ENCODE assay signal across 9 cellular contexts in genomic region chr4:76546282-76547166, GRCh38.
A peak's percentile ranks its signal among the peaks of the same experiment; 100 is the strongest.
DNase-seq lines count a peak whose midpoint lies in the region; ATAC-seq, FAIRE-seq and TF ChIP-seq lines count a peak whose summit lies in the region.
"Had no signal": no experiment of that assay in that cellular context is flagged by ENCODE, and none has a peak within 500 bp of the region (broad histone marks: within the 10 kb centered on the region; RNA-seq: fewer than 3 reads in every experiment).

No MANE protein-coding gene starts in this region.

- peaks cover 12% of the 10 kb centered on the region for H3K4me1 Mint-ChIP-seq in activated CD8-positive, alpha-beta T cell treated with anti-CD3 and anti-CD28 coated beads for 36 hours (ENCODE audit: low read depth)

- H3K27me3 Mint-ChIP-seq in activated CD8-positive, alpha-beta T cell treated with anti-CD3 and anti-CD28 coated beads for 36 hours, result peaks cover 4% of the 10 kb centered on the region

- DNase-seq in H4 (ENCODE audit: low spot score) (peak; percentile 92), RCC 7860 (ENCODE audit: low spot score) (peak; percentile 72), fibroblast of peridontal ligament (ENCODE audit: extremely low read depth) (peak; percentile 88), retina (peak; percentile 43), NCI-H2081 (lab: John Stamatoyannopoulos, UW) (no peak), NCI-H1436 (lab: John Stamatoyannopoulos, UW) (no peak)
- no peak for DNase-seq in activated CD8-positive, alpha-beta T cell treated with anti-CD3 and anti-CD28 coated beads for 36 hours
- DNase-seq: NCI-H1436 treated with DMSO at 0.1 percent for 48 hours had no signal

- ATAC-seq in activated CD8-positive, alpha-beta T cell treated with anti-CD3 and anti-CD28 coated beads for 36 hours, result no peak
- no peak for ATAC-seq in HG03571 (IDR thresholded peaks at IDR 0.05; ENCODE audit: unreplicated experiment)

- no peaks in the 10 kb centered on the region for H3K9me3 Mint-ChIP-seq in activated CD8-positive, alpha-beta T cell treated with anti-CD3 and anti-CD28 coated beads for 36 hours

- TF ChIP-seq CTCF in activated CD8-positive, alpha-beta T cell treated with anti-CD3 and anti-CD28 coated beads for 36 hours (IDR thresholded peaks at IDR 0.05), result no peak

- H3K36me3 Mint-ChIP-seq in activated CD8-positive, alpha-beta T cell treated with anti-CD3 and anti-CD28 coated beads for 36 hours (ENCODE audit: low read depth), result no peaks in the 10 kb centered on the region

- FAIRE-seq in RCC 7860 (lab: Jason Lieb, UNC), result peak; percentile 84

- H3K4me3 Mint-ChIP-seq in activated CD8-positive, alpha-beta T cell treated with anti-CD3 and anti-CD28 coated beads for 36 hours, result no peak overlapping the region

- H3K27ac Mint-ChIP-seq in activated CD8-positive, alpha-beta T cell treated with anti-CD3 and anti-CD28 coated beads for 36 hours, result no peak overlapping the region

- intact Hi-C loops in activated CD8-positive, alpha-beta T cell treated with anti-CD3 and anti-CD28 coated beads for 36 hours (cut with micrococcal nuclease), result no loop called here

- CTCF ChIA-PET in activated CD8-positive, alpha-beta T cell treated with anti-CD3 and anti-CD28 coated beads for 36 hours (lab: Charles Lee), result no interaction called here

- POLR2A ChIA-PET in activated CD8-positive, alpha-beta T cell treated with anti-CD3 and anti-CD28 coated beads for 36 hours (lab: Charles Lee), result no interaction called here

Comparison
In these comparisons a context has a peak if more than half of its experiments do, and no peak if none do; other contexts are left out.
1. DNase-seq: peak in H4 (single experiment), RCC 7860 (single experiment), fibroblast of peridontal ligament (single experiment) and retina (single experiment); none in NCI-H2081 (0 of 2), activated CD8-positive, alpha-beta T cell treated with anti-CD3 and anti-CD28 coated beads for 36 hours (single experiment) and NCI-H1436 (single experiment).